Comparison of ENCODE assay signal across 21 cellular contexts in the genomic region with DNA sequence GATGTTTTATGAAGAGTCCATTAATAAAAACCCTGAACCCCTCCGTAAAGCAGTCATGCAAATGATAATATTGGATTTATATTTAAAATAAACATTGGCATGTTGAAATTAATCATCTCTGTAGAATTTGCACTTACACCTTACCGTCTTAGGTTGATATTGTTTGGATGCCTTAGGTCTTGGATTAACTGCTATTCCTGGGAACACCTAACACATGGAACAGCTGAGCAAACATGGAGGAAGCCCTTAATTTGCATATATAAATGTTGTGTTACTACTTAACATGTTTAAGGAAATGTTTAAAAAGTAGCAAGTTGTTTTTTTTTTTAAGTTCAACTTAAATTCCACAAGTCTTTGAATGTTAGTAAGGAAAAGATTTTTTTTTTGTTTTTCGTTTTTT.
"Had no signal": no experiment of that assay in that cellular context is flagged by ENCODE, and none has a peak within 500 bp of the region (broad histone marks: within the 10 kb centered on the region; RNA-seq: fewer than 3 reads in every experiment).

No MANE protein-coding gene starts in this region.

- H3K9me3 ChIP-seq: esophagus muscularis mucosa, gastrocnemius medialis, left lung, lower lobe of right lung, ovary, prostate gland, right lobe of liver, suprapubic skin, thyroid gland had no signal

- FAIRE-seq: keratinocyte, urothelium cell line had no signal

- H3K36me3 ChIP-seq: ovary, prostate gland had no signal

- H3K4me3 ChIP-seq: esophagus muscularis mucosa, gastrocnemius medialis, left lung, lower lobe of right lung, neural progenitor cell, ovary, prostate gland, right lobe of liver, suprapubic skin, thyroid gland had no signal

- ATAC-seq: effector memory CD8-positive, alpha-beta T cell; gastrocnemius medialis; left lung; natural killer cell; right lobe of liver; stimulated activated effector memory CD8-positive, alpha-beta T cell treated with anti-CD3 and anti-CD28 coated beads, Interleukin-12 subunit alpha, Interleukin-12 subunit beta, amount 100 ng/mL, for 72 hours had no signal

- DNase-seq: effector memory CD8-positive, alpha-beta T cell; gastrocnemius medialis; immature natural killer cell; lower lobe of right lung; natural killer cell; nucleus accumbens; ovary; right lobe of liver; stimulated activated CD4-positive, alpha-beta T cell treated with anti-CD3 and anti-CD28 coated beads, Interleukin-4, amount 100 ng/mL, for 1 hour; stimulated activated CD8-positive, alpha-beta memory T cell treated with anti-CD3 and anti-CD28 coated beads, Interleukin-4, amount 100 ng/mL, for 48 hours; stimulated activated naive CD8-positive, alpha-beta T cell treated with anti-CD3 and anti-CD28 coated beads, Interleukin-15, Interleukin-2, amounts not matched to agents 100 U/mL and 50 U/mL, for 24 hours; thyroid gland had no signal

- H3K27me3 ChIP-seq: esophagus muscularis mucosa, gastrocnemius medialis, left lung, neural progenitor cell, ovary, right lobe of liver, suprapubic skin, thyroid gland had no signal

- H3K4me1 ChIP-seq: esophagus muscularis mucosa, gastrocnemius medialis, lower lobe of right lung, neural progenitor cell, prostate gland, right lobe of liver, suprapubic skin had no signal

- H3K27ac ChIP-seq: epithelial cell of prostate, esophagus muscularis mucosa, gastrocnemius medialis, left lung, lower lobe of right lung, neural progenitor cell, ovary, prostate gland, right lobe of liver, suprapubic skin, thyroid gland had no signal
